In the genomic region with DNA sequence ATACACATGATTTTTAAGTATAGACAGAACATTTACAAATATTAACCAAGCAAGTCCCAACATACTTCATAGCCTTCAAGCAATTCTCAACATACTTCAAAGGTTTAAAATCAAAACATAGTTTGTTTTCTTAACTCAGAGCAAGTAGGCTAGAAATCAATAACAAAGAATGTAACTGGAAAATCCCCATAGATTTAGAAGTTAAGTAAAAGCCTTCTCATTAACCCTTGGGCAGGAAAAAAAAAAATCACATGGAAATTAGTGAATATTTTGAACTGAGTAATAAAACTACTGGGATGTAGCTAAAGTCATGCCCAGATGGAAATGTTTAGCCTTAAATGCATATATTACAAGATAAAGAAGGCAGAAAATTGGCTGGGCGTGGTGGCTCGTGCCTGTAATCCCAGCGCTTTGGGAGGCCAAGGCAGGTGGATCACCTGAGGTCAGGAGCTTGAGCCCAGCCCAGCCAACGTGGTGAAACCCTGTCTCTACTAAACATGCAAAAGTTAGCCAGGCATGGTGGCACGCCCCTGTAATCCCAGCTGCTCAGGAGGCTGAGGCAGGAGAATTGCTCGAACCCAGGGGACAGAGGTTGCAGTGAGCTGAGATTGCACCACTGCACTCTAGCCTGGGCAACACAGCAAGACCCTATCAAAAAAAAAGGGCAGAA, we compare ENCODE assay signal across 26 cellular contexts.
"Had no signal": no experiment of that assay in that cellular context is flagged by ENCODE, and none has a peak within 500 bp of the region (broad histone marks: within the 10 kb centered on the region; RNA-seq: fewer than 3 reads in every experiment).

No MANE protein-coding gene starts in this region.

- H3K36me3 ChIP-seq: brain microvascular endothelial cell, heart left ventricle, left ventricle myocardium inferior, thoracic aorta had no signal

- H3K4me1 ChIP-seq: foreskin keratinocyte, heart left ventricle, left ventricle myocardium inferior had no signal

- H3K27me3 Mint-ChIP-seq: activated naive CD8-positive, alpha-beta T cell had no signal

- H3K4me1 Mint-ChIP-seq: immature natural killer cell; stimulated activated effector memory CD8-positive, alpha-beta T cell treated with anti-CD3 and anti-CD28 coated beads, Interleukin-12 subunit alpha, Interleukin-12 subunit beta, amount 100 ng/mL, for 72 hours had no signal

- ATAC-seq: effector memory CD8-positive, alpha-beta T cell; esophagus mucosa; foreskin keratinocyte; heart left ventricle; stimulated activated effector memory CD8-positive, alpha-beta T cell treated with anti-CD3 and anti-CD28 coated beads, Interleukin-12 subunit alpha, Interleukin-12 subunit beta, amount 100 ng/mL, for 72 hours had no signal

- H3K4me3 Mint-ChIP-seq: activated naive CD8-positive, alpha-beta T cell; effector memory CD8-positive, alpha-beta T cell; immature natural killer cell; nephron; stimulated activated effector memory CD8-positive, alpha-beta T cell treated with anti-CD3 and anti-CD28 coated beads, Interleukin-12 subunit alpha, Interleukin-12 subunit beta, amount 100 ng/mL, for 72 hours; stimulated activated naive CD8-positive, alpha-beta T cell treated with anti-CD3 and anti-CD28 coated beads, Interleukin-15, Interleukin-2, amounts not matched to agents 100 ng/mL and 50 ng/mL, for 24 hours had no signal

- H3K36me3 Mint-ChIP-seq: activated naive CD8-positive, alpha-beta T cell; immature natural killer cell; stimulated activated effector memory CD8-positive, alpha-beta T cell treated with anti-CD3 and anti-CD28 coated beads, Interleukin-12 subunit alpha, Interleukin-12 subunit beta, amount 100 ng/mL, for 72 hours had no signal

- DNase-seq: activated CD4-positive, alpha-beta T cell treated with anti-CD3 and anti-CD28 coated beads for 4 hours; activated CD4-positive, alpha-beta T cell treated with anti-CD3 and anti-CD28 coated beads, Interleukin-2, amount 50 U/mL, for 4 hours; activated CD8-positive, alpha-beta memory T cell treated with anti-CD3 and anti-CD28 coated beads for 24 hours; activated effector memory CD4-positive, alpha-beta T cell treated with Interleukin-2 at 50 U/mL for 16 hours; activated naive CD4-positive, alpha-beta T cell treated with Interleukin-2 at 50 U/mL for 16 hours; anterior cingulate cortex; brain microvascular endothelial cell; cortex of kidney; effector memory CD8-positive, alpha-beta T cell; foreskin keratinocyte; heart left ventricle; hypothalamus; immature natural killer cell; left ventricle myocardium inferior; stimulated activated CD4-positive, alpha-beta T cell treated with anti-CD3 and anti-CD28 coated beads, Interleukin-4, amount 100 ng/mL, for 24 hours; T-helper 2 cell; trophoblast cell had no signal

- H3K27ac Mint-ChIP-seq: activated naive CD8-positive, alpha-beta T cell; effector memory CD8-positive, alpha-beta T cell; immature natural killer cell; progenitor cell of endocrine pancreas; stimulated activated effector memory CD8-positive, alpha-beta T cell treated with anti-CD3 and anti-CD28 coated beads, Interleukin-12 subunit alpha, Interleukin-12 subunit beta, amount 100 ng/mL, for 72 hours; stimulated activated naive CD8-positive, alpha-beta T cell treated with anti-CD3 and anti-CD28 coated beads, Interleukin-15, Interleukin-2, amounts not matched to agents 100 ng/mL and 50 ng/mL, for 24 hours had no signal

- H3K4me3 ChIP-seq: heart left ventricle, left ventricle myocardium inferior, thoracic aorta had no signal

- FAIRE-seq: endothelial cell of umbilical vein, urothelium cell line had no signal

- H3K27ac ChIP-seq: brain microvascular endothelial cell, foreskin keratinocyte, heart left ventricle, left ventricle myocardium inferior, thoracic aorta had no signal

- H3K27me3 ChIP-seq: brain microvascular endothelial cell, foreskin keratinocyte, heart left ventricle had no signal
